8 cellular contexts compared by ENCODE assay signal in genomic region chr22:38313384-38313955, GRCh38. TPM values are rescaled to one million over a fixed set of nuclear protein-coding genes. Genes with fewer than 3 reads are reported as not detected.
DNase-seq lines count a peak whose midpoint lies in the region; ATAC-seq, FAIRE-seq and TF ChIP-seq lines count a peak whose summit lies in the region.

No MANE protein-coding gene starts in this region.

- intact Hi-C loops in upper lobe of right lung (cut with DNase I), result no loop called here
- intact Hi-C loops in pancreas (cut with DNase I), result no loop called here

- H3K9me3 ChIP-seq in MG63 (no peaks in the 10 kb centered on the region), lung (ENCODE audit: control insufficient read depth in 2 of 2, insufficient read depth in 1 of 2, low read length in 1 of 2) (no peaks in the 10 kb centered on the region), upper lobe of right lung (no peaks in the 10 kb centered on the region), pancreas (no peaks in the 10 kb centered on the region)

- H3K27ac ChIP-seq in caudate nucleus (ENCODE audit: low read depth, low read length) (peak overlapping the region; percentile 97), lung (ENCODE audit: low read depth in 1 of 2, low read length in 1 of 2) (peak overlapping the region; percentile 97), upper lobe of right lung (peak overlapping the region; percentile 97), pancreas (peak overlapping the region in 2 of 4 donors; percentile 23 to 91)

- CTCF ChIA-PET in AG04449 (lab: Yijun Ruan, JAX), result interaction anchor here (0.8 to 1.6 kb wide), 5 partner anchors 15 to 261 kb away, joined by 3 to 4 read pairs (median 3); no protein-coding TSS in a partner anchor

- FAIRE-seq in pancreas (lab: Jason Lieb, UNC), result no peak

- H3K4me3 ChIP-seq in AG04449 (ENCODE audit: low read depth, low read length) (peak overlapping the region; percentile 65), MG63 (peak overlapping the region; percentile 91), lung (no peak overlapping the region), upper lobe of right lung (peak overlapping the region; percentile 79), pancreas (no peak overlapping the region)

- H3K36me3 ChIP-seq in MG63 (peaks cover 57% of the 10 kb centered on the region), lung (ENCODE audit: control insufficient read depth in 2 of 2, insufficient read depth in 2 of 2, low read length in 2 of 2) (peaks cover 0 to 17% of the 10 kb centered on the region in 2 donors), upper lobe of right lung (peaks cover 19% of the 10 kb centered on the region), pancreas (no peaks in the 10 kb centered on the region)

- peaks cover 17 to 36% of the 10 kb centered on the region in 2 donors for H3K4me1 ChIP-seq in lung (ENCODE audit: control insufficient read depth in 2 of 2, insufficient read depth in 2 of 2, low read length in 2 of 2)
- H3K4me1 ChIP-seq in upper lobe of right lung, result peaks cover 51% of the 10 kb centered on the region
- peaks cover 0 to 14% (median 12%) of the 10 kb centered on the region in 3 donors for H3K4me1 ChIP-seq in pancreas

- POLR2A ChIA-PET in AG04449 (lab: Yijun Ruan, JAX), result interaction anchor here (1.0 to 1.7 kb wide), 3 partner anchors 11 to 112 kb away, joined by 4 read pairs; partner anchors contain the start of gene MAFF

- ATAC-seq in lung (ENCODE audit: insufficient read depth, low FRiP score) (no peak), upper lobe of right lung (no peak), GM21360 (IDR thresholded peaks at IDR 0.05; ENCODE audit: unreplicated experiment) (no peak), pancreas (no peak)

- H3K27me3 ChIP-seq in MG63 (no peaks in the 10 kb centered on the region), lung (ENCODE audit: control insufficient read depth, insufficient read depth) (no peaks in the 10 kb centered on the region), upper lobe of right lung (no peaks in the 10 kb centered on the region), pancreas (no peaks in the 10 kb centered on the region)

- no peak for TF ChIP-seq CTCF in AG04449 (IDR thresholded peaks at IDR 0.05; ENCODE audit: insufficient read depth, low read length, missing control alignments)
- TF ChIP-seq CTCF in lung (IDR thresholded peaks at IDR 0.05; ENCODE audit: control extremely low read depth, extremely low read depth), result no peak
- TF ChIP-seq CTCF in upper lobe of right lung (IDR thresholded peaks at IDR 0.05), result no peak
- TF ChIP-seq CTCF in pancreas (IDR thresholded peaks at IDR 0.05), result no peak

- DNase-seq in AG04449 (ENCODE audit: low read depth, low spot score), result peak; percentile 78
- DNase-seq in MG63, result peak; percentile 93
- DNase-seq in caudate nucleus (lab: John Stamatoyannopoulos, UW), result peak in 20 of 61 donors; percentile 17 to 57 (median 27)
- DNase-seq in lung (ENCODE audit: low spot score), result no peak
- no peak for DNase-seq in upper lobe of right lung
- DNase-seq in pancreas, result no peak
- no peak for DNase-seq in DMS53 treated with DMSO at 0.1 percent for 48 hours (lab: John Stamatoyannopoulos, UW; ENCODE audit: unreplicated experiment)

- 30 to 33% methylated on average over 11 of the region's 11 CpGs for WGBS in lung, 2 donors
- 63 to 65% methylated on average over 11 of the region's 11 CpGs for WGBS in pancreas, 2 donors

RNA-seq across cellular contexts. Expression of gene CSNK1E, which starts 3.8 kb away (rescaled TPM):
- total RNA-seq in MG63 (2014; rRNA removed; shearing (Covaris generic); ENCODE audit: low replicate concordance), result 54.5 and 75.0 TPM in 2 replicates
- 100 to 1,000 TPM; 118 to 121 TPM for total RNA-seq in lung
- 100 to 1,000 TPM in 1 of 2 donors, 10 to 100 TPM in 1; 87.2 to 106 TPM for polyA plus RNA-seq in lung
- 115 TPM for total RNA-seq in upper lobe of right lung
- total RNA-seq in pancreas, result 10 to 100 TPM; 52.7 to 94.2 (median 57.7) TPM
- polyA plus RNA-seq in pancreas, result 100 to 1,000 TPM in 1 of 2 donors, 10 to 100 TPM in 1; 87.2 to 115 TPM

RNA-seq across cellular contexts. Expression of gene TMEM184B, which starts 40.7 kb away (rescaled TPM):
- total RNA-seq in MG63 (2014; rRNA removed; shearing (Covaris generic); ENCODE audit: low replicate concordance), result 18.6 and 20.4 TPM in 2 replicates
- 10 to 100 TPM; 39.9 to 82.4 TPM for total RNA-seq in lung
- 10 to 100 TPM; 26.3 to 39.9 TPM for polyA plus RNA-seq in lung
- 79.2 TPM for total RNA-seq in upper lobe of right lung
- total RNA-seq in pancreas, result 10 to 100 TPM; 11.6 to 30.5 (median 18.6) TPM
- 10 to 100 TPM; 17.0 to 24.4 TPM for polyA plus RNA-seq in pancreas

Comparison
In these comparisons a context has a peak if more than half of its experiments do, and no peak if none do; other contexts are left out.
1. DNase-seq: peak in AG04449 (single experiment) and MG63 (single experiment); none in lung (single experiment), upper lobe of right lung (single experiment), pancreas (0 of 6) and DMS53 treated with DMSO at 0.1 percent for 48 hours (single experiment).
2. H3K4me3 ChIP-seq: peak in AG04449 (single experiment), MG63 (single experiment) and upper lobe of right lung (single experiment); none in lung (single experiment) and pancreas (0 of 4).